18 cellular contexts compared by ENCODE assay signal in genomic region chr18:25658476-25658875, GRCh38.
"Had no signal": no experiment of that assay in that cellular context is flagged by ENCODE, and none has a peak within 500 bp of the region (broad histone marks: within the 10 kb centered on the region; RNA-seq: fewer than 3 reads in every experiment).

No MANE protein-coding gene starts in this region.

- H3K79me2 ChIP-seq: hepatocyte had no signal

- H3K36me3 Mint-ChIP-seq: naive thymus-derived CD4-positive, alpha-beta T cell; stimulated activated memory B cell treated with anti-CD40 and anti-IgM and Interleukin-4, amounts not matched to agents 10 μg/mL and 1 μg/mL and 100 μg/mL, for 72 hours had no signal

- H3K27ac ChIP-seq: esophagus squamous epithelium, hepatocyte, pancreas, psoas muscle, right lobe of liver, testis, transverse colon had no signal

- H3K27me3 Mint-ChIP-seq: dendritic cell treated with granulocyte-macrophage colony-stimulating factor and Interleukin-4, amounts not matched to agents 40 ng/mL and 50 ng/mL, for 4 days; effector memory CD8-positive, alpha-beta T cell; stimulated activated memory B cell treated with anti-CD40 and anti-IgM and Interleukin-4, amounts not matched to agents 10 μg/mL and 1 μg/mL and 100 μg/mL, for 72 hours had no signal

- H3K27ac Mint-ChIP-seq: dendritic cell treated with granulocyte-macrophage colony-stimulating factor and Interleukin-4, amounts not matched to agents 40 ng/mL and 50 ng/mL, for 4 days; effector memory CD8-positive, alpha-beta T cell; naive thymus-derived CD4-positive, alpha-beta T cell; stimulated activated memory B cell treated with anti-CD40 and anti-IgM and Interleukin-4, amounts not matched to agents 10 μg/mL and 1 μg/mL and 100 μg/mL, for 72 hours; stimulated activated naive CD8-positive, alpha-beta T cell treated with anti-CD3 and anti-CD28 coated beads, Interleukin-15, Interleukin-2, amounts not matched to agents 100 ng/mL and 50 ng/mL, for 24 hours had no signal

- H3K4me3 Mint-ChIP-seq: dendritic cell treated with granulocyte-macrophage colony-stimulating factor and Interleukin-4, amounts not matched to agents 40 ng/mL and 50 ng/mL, for 4 days; effector memory CD8-positive, alpha-beta T cell; naive thymus-derived CD4-positive, alpha-beta T cell; stimulated activated memory B cell treated with anti-CD40 and anti-IgM and Interleukin-4, amounts not matched to agents 10 μg/mL and 1 μg/mL and 100 μg/mL, for 72 hours; stimulated activated naive CD8-positive, alpha-beta T cell treated with anti-CD3 and anti-CD28 coated beads, Interleukin-15, Interleukin-2, amounts not matched to agents 100 ng/mL and 50 ng/mL, for 24 hours had no signal

- H3K9me3 Mint-ChIP-seq: dendritic cell treated with granulocyte-macrophage colony-stimulating factor and Interleukin-4, amounts not matched to agents 40 ng/mL and 50 ng/mL, for 4 days had no signal

- H2AFZ ChIP-seq: hepatocyte had no signal

- DNase-seq: effector memory CD8-positive, alpha-beta T cell; esophagus squamous epithelium; foreskin fibroblast; head of caudate nucleus; mesendoderm; naive thymus-derived CD4-positive, alpha-beta T cell; nucleus accumbens; pancreas; psoas muscle; retina; right lobe of liver; stimulated activated CD4-positive, alpha-beta T cell treated with anti-CD3 and anti-CD28 coated beads, Interleukin-4, amount 100 ng/mL, for 1 hour; testis; transverse colon had no signal

- FAIRE-seq: pancreas had no signal

- H3K4me1 Mint-ChIP-seq: naive thymus-derived CD4-positive, alpha-beta T cell; stimulated activated memory B cell treated with anti-CD40 and anti-IgM and Interleukin-4, amounts not matched to agents 10 μg/mL and 1 μg/mL and 100 μg/mL, for 72 hours had no signal

- H3K27me3 ChIP-seq: esophagus squamous epithelium, hepatocyte, pancreas, right lobe of liver, testis, transverse colon had no signal

- H3K4me2 ChIP-seq: hepatocyte had no signal

- H3K4me3 ChIP-seq: esophagus squamous epithelium, hepatocyte, pancreas, psoas muscle, right lobe of liver, testis, transverse colon had no signal

- ATAC-seq: effector memory CD8-positive, alpha-beta T cell; naive thymus-derived CD4-positive, alpha-beta T cell; pancreas; psoas muscle; right lobe of liver; stimulated activated memory B cell treated with anti-CD40 and anti-IgM and Interleukin-4, amounts not matched to agents 10 μg/mL and 1 μg/mL and 100 μg/mL, for 72 hours had no signal

- H3K36me3 ChIP-seq: esophagus squamous epithelium, pancreas, right lobe of liver, transverse colon had no signal

- H3K4me1 ChIP-seq: pancreas, psoas muscle, right lobe of liver, testis, transverse colon had no signal
